ENCODE assay signal across 7 cellular contexts in genomic region chr17:46285500-46285899, GRCh38. TPM values are rescaled to one million over a fixed set of nuclear protein-coding genes. Genes with fewer than 3 reads are reported as not detected.
DNase-seq lines count a peak whose midpoint lies in the region; ATAC-seq and TF ChIP-seq lines count a peak whose summit lies in the region.
"Not testable (repeated sequence)": the region's sequence is repeated elsewhere in the genome, so short reads cannot be mapped to it uniquely, and the experiment has no call there.

No MANE protein-coding gene starts in this region.

- peak overlapping the region; percentile 5 for H2BK5ac ChIP-seq in IMR-90 (ENCODE audit: low read depth, low read length, poor library complexity, severe bottlenecking)

- H3K4me3 Mint-ChIP-seq in T-helper 17 cell, result not testable (repeated sequence)

- WGBS in IMR-90 (ENCODE audit: extremely low coverage in 2 of 2, insufficient read length in 1 of 2), 2 experiments, result no CpG with 5 or more reads among the region's 2 CpGs

- TF ChIP-seq POLR2A in IMR-90 (IDR thresholded peaks at IDR 0.05; ENCODE audit: low read depth, low read length), result not testable (repeated sequence)

- not testable (repeated sequence) for H2AFZ ChIP-seq in IMR-90 (replicated peaks; ENCODE audit: low read length, poor library complexity)

- H4K5ac ChIP-seq in IMR-90 (ENCODE audit: low read depth, low read length), result not testable (repeated sequence)

- DNase-seq in ELR (ENCODE audit: low read depth), result peak; percentile 75
- peak; percentile 50 for DNase-seq in IMR-90
- not testable (repeated sequence) for DNase-seq in T-helper 17 cell, left colon
- peak; percentile 47 for DNase-seq in brain microvascular endothelial cell
- peak; percentile 79 for DNase-seq in fibroblast of villous mesenchyme (ENCODE audit: low read depth)
- DNase-seq in non-pigmented ciliary epithelial cell (ENCODE audit: low read depth), result peak; percentile 46

- not testable (repeated sequence) for TF ChIP-seq RAD21 in IMR-90 (IDR thresholded peaks at IDR 0.05; ENCODE audit: low read length)

- H3K79me1 ChIP-seq in IMR-90 (ENCODE audit: low read depth in 1 of 2, low read length in 2 of 2), result not testable (repeated sequence)

- not testable (repeated sequence) for H2BK20ac ChIP-seq in IMR-90 (ENCODE audit: low read depth, low read length)

- H4K91ac ChIP-seq in IMR-90 (ENCODE audit: insufficient read depth, low read depth, low read length), result not testable (repeated sequence)

- not testable (repeated sequence) for H3K9ac ChIP-seq in IMR-90 (ENCODE audit: low read depth, low read length)

- H3K36me3 ChIP-seq in IMR-90 (ENCODE audit: control insufficient read depth, insufficient read depth, low read length); brain microvascular endothelial cell (replicated peaks): not testable (repeated sequence)

- not testable (repeated sequence) for H2BK120ac ChIP-seq in IMR-90 (ENCODE audit: low read depth, low read length)

- H2BK15ac ChIP-seq in IMR-90 (ENCODE audit: low read depth, low read length), result not testable (repeated sequence)

- not testable (repeated sequence) for BruUV-seq in IMR-90 (replicated peaks; lab: Mats Ljungman, UMichigan)

- intact Hi-C loops in IMR-90 (cut with micrococcal nuclease), result loop anchor here (10.0 kb wide), 1 partner anchor 281 kb away; no protein-coding TSS in a partner anchor
- intact Hi-C loops in left colon (cut with DNase I, micrococcal nuclease), result loop anchor here in 1 of 2 donors (10.0 kb wide), 1 partner anchor 281 kb away; no protein-coding TSS in a partner anchor

- not testable (repeated sequence) for H4K20me1 ChIP-seq in IMR-90 (ENCODE audit: insufficient read depth, low read length)

- not testable (repeated sequence) for H3K4me1 ChIP-seq in IMR-90 (ENCODE audit: control insufficient read depth, insufficient read depth, low read length)

- H3K18ac ChIP-seq in IMR-90 (ENCODE audit: low read depth, low read length), result not testable (repeated sequence)

- not testable (repeated sequence) for H3K14ac ChIP-seq in IMR-90 (replicated peaks; ENCODE audit: low read depth, low read length)

- H3K27ac ChIP-seq in IMR-90 (ENCODE audit: insufficient read depth, low read length); brain microvascular endothelial cell: not testable (repeated sequence)

- not testable (repeated sequence) for H4K8ac ChIP-seq in IMR-90 (ENCODE audit: low read depth in 2 of 2, low read length in 2 of 2)

- H3K4me1 Mint-ChIP-seq in T-helper 17 cell, result peaks cover 11% of the 10 kb centered on the region

- TF ChIP-seq CTCF in IMR-90 (conservative IDR thresholded peaks at IDR 0.05; ENCODE audit: low read depth, low read length); brain microvascular endothelial cell (IDR thresholded peaks at IDR 0.05; ENCODE audit: low read depth, low read length, missing control alignments); fibroblast of villous mesenchyme (IDR thresholded peaks at IDR 0.05; ENCODE audit: insufficient read depth, low read depth, low read length): not testable (repeated sequence)

- H3K9me3 ChIP-seq in IMR-90 (ENCODE audit: control insufficient read depth, insufficient read depth, low read length); T-helper 17 cell (ENCODE audit: control insufficient read depth, low read length, poor library complexity, severe bottlenecking): not testable (repeated sequence)

- H3K4me2 ChIP-seq in IMR-90 (ENCODE audit: low read depth, low read length), result not testable (repeated sequence)

- H3K9me1 ChIP-seq in IMR-90 (ENCODE audit: insufficient read depth, low read length), result not testable (repeated sequence)

- H3K27ac Mint-ChIP-seq in T-helper 17 cell, result peak overlapping the region; percentile 59

- H3K27me3 ChIP-seq in IMR-90 (ENCODE audit: control insufficient read depth, insufficient read depth, low read length); brain microvascular endothelial cell (replicated peaks): not testable (repeated sequence)

- dilution Hi-C loops in IMR-90 (cut with HindIII; ENCODE audit: low sequenced_read_pairs, unreplicated experiment), result not testable (repeated sequence)

- POLR2A ChIA-PET in IMR-90 (lab: Charles Lee; ENCODE audit: unreplicated experiment), result not testable (repeated sequence)

- not testable (repeated sequence) for H3K4me3 ChIP-seq in IMR-90 (ENCODE audit: insufficient read depth, low read depth, low read length); brain microvascular endothelial cell (ENCODE audit: low read depth, low read length); fibroblast of villous mesenchyme (ENCODE audit: low read depth, low read length)

- H3K56ac ChIP-seq in IMR-90 (ENCODE audit: extremely low read depth, insufficient read depth, low read length), result not testable (repeated sequence)

- H3K4ac ChIP-seq in IMR-90 (ENCODE audit: low read depth, low read length), result not testable (repeated sequence)

- H3K23ac ChIP-seq in IMR-90 (ENCODE audit: low read depth, low read length), result not testable (repeated sequence)

- H3K27me3 Mint-ChIP-seq in T-helper 17 cell, result not testable (repeated sequence)

- H3K36me3 Mint-ChIP-seq in T-helper 17 cell (ENCODE audit: low read depth), result not testable (repeated sequence)

- ATAC-seq in IMR-90 (ENCODE audit: low read depth) (peak; percentile 63), left colon (peak; percentile 31)
- not testable (repeated sequence) for ATAC-seq in T-helper 17 cell

- in situ Hi-C loops in IMR-90 (cut with MboI; ENCODE audit: low sequenced_read_pairs); brain microvascular endothelial cell (cut with HindIII; ENCODE audit: low pct_ligation_motif_present, low sequenced_read_pairs): not testable (repeated sequence)

- CTCF ChIA-PET in IMR-90 (lab: Yijun Ruan, JAX), result not testable (repeated sequence)

- not testable (repeated sequence) for H2AK9ac ChIP-seq in IMR-90 (replicated peaks; ENCODE audit: low read depth, low read length, poor library complexity)

- H2AK5ac ChIP-seq in IMR-90 (ENCODE audit: low read depth, low read length), result 0 out of 2 replicates have a peak overlapping the region, but pooled peaks have one; percentile 39

RNA-seq across cellular contexts. Expression of gene LRRC37A, which starts 9.4 kb away (rescaled TPM):
- total RNA-seq in IMR-90 (2012; rRNA removed) (0.56 and 0.72 TPM in 2 replicates), T-helper 17 cell (10 to 100 TPM in 1 of 2 donors, 1 to 10 TPM in 1; 5.5 to 11.4 TPM), fibroblast of villous mesenchyme (4.5 and 8.6 TPM in 2 replicates), left colon (1 to 10 TPM; 4.1 to 6.4 TPM)
- 0.59 and 0.91 TPM in 2 replicates for polyA plus RNA-seq in IMR-90 (2012; rRNA removed)
- 0.12 and 0.23 TPM in 2 replicates for polyA plus RNA-seq in IMR-90 (2012; cell fraction: cytosol; rRNA removed)
- polyA plus RNA-seq in IMR-90 (2012; cell fraction: nucleus; rRNA removed; ENCODE audit: low replicate concordance), result 0.47 and 1.4 TPM in 2 replicates
